In the genomic region with DNA sequence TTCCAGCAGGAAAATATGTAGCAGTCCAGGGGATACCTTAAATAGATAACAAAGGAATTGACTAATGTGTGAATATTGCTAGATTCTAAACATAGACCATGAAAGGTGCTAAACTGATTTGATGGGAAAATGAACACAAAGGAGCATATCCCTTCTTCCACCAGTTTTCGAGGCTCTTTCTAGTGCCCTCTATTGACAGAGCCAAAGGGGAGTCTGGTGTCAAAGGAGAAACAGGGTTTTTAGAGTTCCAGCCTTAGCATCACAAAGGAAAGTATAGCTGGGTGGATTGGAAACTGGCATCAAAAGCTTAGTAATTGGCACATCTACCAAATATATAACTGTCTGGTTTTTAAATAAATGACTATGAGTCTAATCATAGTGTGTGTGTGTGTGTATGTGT, we compare ENCODE assay signal across 2 cellular contexts.
TF ChIP-seq lines count a peak whose summit lies in the region.

No MANE protein-coding gene starts in this region.

TF ChIP-seq in GM23338, 12 proteins besides CTCF, POLR2A, EP300 and RAD21 (continued from another document):
- no peak for TF ChIP-seq JUNB (IDR thresholded peaks at IDR 0.05; ENCODE audit: unreplicated experiment)

TF ChIP-seq in WTC11, 78 proteins besides CTCF, POLR2A, EP300 and RAD21 (continued from another document):
- TF ChIP-seq, protein P1, sequence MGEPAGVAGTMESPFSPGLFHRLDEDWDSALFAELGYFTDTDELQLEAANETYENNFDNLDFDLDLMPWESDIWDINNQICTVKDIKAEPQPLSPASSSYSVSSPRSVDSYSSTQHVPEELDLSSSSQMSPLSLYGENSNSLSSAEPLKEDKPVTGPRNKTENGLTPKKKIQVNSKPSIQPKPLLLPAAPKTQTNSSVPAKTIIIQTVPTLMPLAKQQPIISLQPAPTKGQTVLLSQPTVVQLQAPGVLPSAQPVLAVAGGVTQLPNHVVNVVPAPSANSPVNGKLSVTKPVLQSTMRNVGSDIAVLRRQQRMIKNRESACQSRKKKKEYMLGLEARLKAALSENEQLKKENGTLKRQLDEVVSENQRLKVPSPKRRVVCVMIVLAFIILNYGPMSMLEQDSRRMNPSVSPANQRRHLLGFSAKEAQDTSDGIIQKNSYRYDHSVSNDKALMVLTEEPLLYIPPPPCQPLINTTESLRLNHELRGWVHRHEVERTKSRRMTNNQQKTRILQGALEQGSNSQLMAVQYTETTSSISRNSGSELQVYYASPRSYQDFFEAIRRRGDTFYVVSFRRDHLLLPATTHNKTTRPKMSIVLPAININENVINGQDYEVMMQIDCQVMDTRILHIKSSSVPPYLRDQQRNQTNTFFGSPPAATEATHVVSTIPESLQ (CRISPR knock-in tag; IDR thresholded peaks at IDR 0.05), result no peak
- TF ChIP-seq, protein P2, sequence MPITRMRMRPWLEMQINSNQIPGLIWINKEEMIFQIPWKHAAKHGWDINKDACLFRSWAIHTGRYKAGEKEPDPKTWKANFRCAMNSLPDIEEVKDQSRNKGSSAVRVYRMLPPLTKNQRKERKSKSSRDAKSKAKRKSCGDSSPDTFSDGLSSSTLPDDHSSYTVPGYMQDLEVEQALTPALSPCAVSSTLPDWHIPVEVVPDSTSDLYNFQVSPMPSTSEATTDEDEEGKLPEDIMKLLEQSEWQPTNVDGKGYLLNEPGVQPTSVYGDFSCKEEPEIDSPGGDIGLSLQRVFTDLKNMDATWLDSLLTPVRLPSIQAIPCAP (CRISPR knock-in tag; IDR thresholded peaks at IDR 0.05), result no peak
- TF ChIP-seq RORB (CRISPR knock-in tag; IDR thresholded peaks at IDR 0.05) (no peak), NR1H2 (CRISPR knock-in tag; IDR thresholded peaks at IDR 0.05) (no peak), ZNF396 (CRISPR knock-in tag; IDR thresholded peaks at IDR 0.05; ENCODE audit: borderline replicate concordance) (no peak)
- TF ChIP-seq, protein P3, sequence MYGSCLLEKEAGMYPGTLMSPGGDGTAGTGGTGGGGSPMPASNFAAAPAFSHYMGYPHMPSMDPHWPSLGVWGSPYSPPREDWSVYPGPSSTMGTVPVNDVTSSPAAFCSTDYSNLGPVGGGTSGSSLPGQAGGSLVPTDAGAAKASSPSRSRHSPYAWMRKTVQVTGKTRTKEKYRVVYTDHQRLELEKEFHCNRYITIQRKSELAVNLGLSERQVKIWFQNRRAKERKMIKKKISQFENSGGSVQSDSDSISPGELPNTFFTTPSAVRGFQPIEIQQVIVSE (CRISPR knock-in tag; IDR thresholded peaks at IDR 0.05; ENCODE audit: borderline replicate concordance), result no peak
